Comparison of ENCODE assay signal across 2 cellular contexts in genomic region chr1:229119161-229119560, GRCh38.
TF ChIP-seq lines count a peak whose summit lies in the region.

No MANE protein-coding gene starts in this region.

TF ChIP-seq in HCT116, 20 proteins besides CTCF, POLR2A, EP300 and RAD21 (continued from another document):
- TF ChIP-seq REST (IDR thresholded peaks at IDR 0.05; ENCODE audit: low read depth) (no peak), SRF (IDR thresholded peaks at IDR 0.05; ENCODE audit: low read depth) (no peak), POLR2AphosphoS5 (IDR thresholded peaks at IDR 0.05; ENCODE audit: low read depth, low read length) (no peak), ZNF274 (IDR thresholded peaks at IDR 0.05; ENCODE audit: low read depth, low read length) (no peak), EGR1 (IDR thresholded peaks at IDR 0.05; ENCODE audit: low read depth) (no peak), ELF1 (IDR thresholded peaks at IDR 0.05; ENCODE audit: borderline replicate concordance, low read depth) (no peak), MAX (IDR thresholded peaks at IDR 0.05) (no peak), ZBTB33 (IDR thresholded peaks at IDR 0.05; ENCODE audit: extremely low read depth, insufficient replicate concordance, low read length) (no peak), EZH2phosphoT487 (IDR thresholded peaks at IDR 0.05; ENCODE audit: borderline replicate concordance) (no peak), SIN3A (IDR thresholded peaks at IDR 0.05; ENCODE audit: low read depth) (no peak), TCF7L2 (IDR thresholded peaks at IDR 0.05; ENCODE audit: borderline replicate concordance, extremely low read depth, insufficient read depth, insufficient read length) (no peak), SP1 (IDR thresholded peaks at IDR 0.05; ENCODE audit: low read depth) (no peak)

TF ChIP-seq in K562, 482 proteins besides CTCF, POLR2A, EP300 and RAD21:
- TF ChIP-seq TFE3 (CRISPR knock-in tag; IDR thresholded peaks at IDR 0.05) (peak; percentile 68), TAF15 (IDR thresholded peaks at IDR 0.05; ENCODE audit: low read depth, low read length) (no peak)
- TF ChIP-seq, protein P1, sequence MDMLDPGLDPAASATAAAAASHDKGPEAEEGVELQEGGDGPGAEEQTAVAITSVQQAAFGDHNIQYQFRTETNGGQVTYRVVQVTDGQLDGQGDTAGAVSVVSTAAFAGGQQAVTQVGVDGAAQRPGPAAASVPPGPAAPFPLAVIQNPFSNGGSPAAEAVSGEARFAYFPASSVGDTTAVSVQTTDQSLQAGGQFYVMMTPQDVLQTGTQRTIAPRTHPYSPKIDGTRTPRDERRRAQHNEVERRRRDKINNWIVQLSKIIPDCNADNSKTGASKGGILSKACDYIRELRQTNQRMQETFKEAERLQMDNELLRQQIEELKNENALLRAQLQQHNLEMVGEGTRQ (CRISPR knock-in tag; IDR thresholded peaks at IDR 0.05) = peak; percentile 16; the same call in 1 of the 2 replicates
